Comparison of ENCODE assay signal across 8 cellular contexts in the genomic region with DNA sequence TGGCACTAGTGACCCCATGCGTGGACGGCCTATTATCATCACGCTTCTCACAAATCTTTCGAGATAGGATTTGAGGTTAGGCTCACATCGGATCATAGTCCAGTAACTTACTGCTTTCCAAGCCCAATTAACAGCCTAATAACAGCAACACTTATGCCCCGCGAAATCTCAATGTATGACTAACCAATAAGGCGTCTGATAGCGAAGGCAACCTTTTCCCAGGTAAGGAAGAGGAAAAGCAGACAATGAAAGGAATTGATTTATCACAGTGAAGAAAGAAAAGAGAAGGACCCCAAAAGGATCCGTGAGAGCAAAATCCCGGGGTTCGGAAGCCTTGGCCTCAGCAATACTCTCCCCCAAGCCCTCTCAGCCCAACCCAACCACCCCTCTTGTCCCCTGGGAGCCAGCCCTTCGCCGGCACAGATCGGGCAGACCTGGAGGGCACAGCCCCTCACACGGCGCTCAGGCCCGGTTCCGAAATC. TPM values are rescaled to one million over a fixed set of nuclear protein-coding genes. Genes with fewer than 3 reads are reported as not detected.
A peak's percentile ranks its signal among the peaks of the same experiment; 100 is the strongest.
DNase-seq lines count a peak whose midpoint lies in the region; ATAC-seq, FAIRE-seq and TF ChIP-seq lines count a peak whose summit lies in the region.

No MANE protein-coding gene starts in this region.

- BruUV-seq in PC-9 (replicated peaks; lab: Mats Ljungman, UMichigan): TSS peak; percentile 60

- H3K18ac ChIP-seq in mesendoderm (ENCODE audit: low read length): peak overlapping the region; percentile 57

- peak overlapping the region; percentile 96 for H3K9ac ChIP-seq in mesendoderm (ENCODE audit: low read length)

- H3K9me3 ChIP-seq in PC-9 (ENCODE audit: insufficient read depth, low read depth): no peaks in the 10 kb centered on the region
- H3K9me3 ChIP-seq in effector memory CD4-positive, alpha-beta T cell (ENCODE audit: control insufficient read depth, low read length): no peaks in the 10 kb centered on the region

- POLR2A ChIA-PET in PC-9 (lab: Charles Lee; ENCODE audit: unreplicated experiment): no interaction called here

- H3K36me3 ChIP-seq in PC-9 (ENCODE audit: low read depth): peaks cover 10% of the 10 kb centered on the region; the same call in 1 of the 2 replicates
- H3K36me3 ChIP-seq in effector memory CD4-positive, alpha-beta T cell (ENCODE audit: control insufficient read depth, insufficient read depth, low read length): no peaks in the 10 kb centered on the region
- H3K36me3 ChIP-seq in mesendoderm (ENCODE audit: control insufficient read depth, insufficient read depth, low read length): no peaks in the 10 kb centered on the region

- H3K4me3 ChIP-seq in PC-9 (peak overlapping the region; percentile 94), mesendoderm (ENCODE audit: low read length) (peak overlapping the region; percentile 78)
- peak overlapping the region; percentile 77 for H3K4me3 ChIP-seq in effector memory CD4-positive, alpha-beta T cell (ENCODE audit: insufficient read depth, low read depth, low read length, poor library complexity, severe bottlenecking)

- intact Hi-C loops in PC-9 (cut with micrococcal nuclease; ENCODE audit: unreplicated experiment): loop anchor here (2.0 kb wide), 1 partner anchor 136 kb away; no protein-coding TSS in a partner anchor

- CTCF ChIA-PET in PC-9 (lab: Charles Lee): no interaction called here

- H3K9me2 ChIP-seq in PC-9 (ENCODE audit: insufficient read depth): no peaks in the 10 kb centered on the region

- FAIRE-seq in urothelium cell line (lab: Jason Lieb, UNC): no peak

- H2AK5ac ChIP-seq in mesendoderm (ENCODE audit: low read length): no peak overlapping the region

- peak overlapping the region; percentile 84 for H3K4ac ChIP-seq in mesendoderm (ENCODE audit: low read depth, low read length)

- no peak overlapping the region for H4K5ac ChIP-seq in mesendoderm (ENCODE audit: low read length)

- H3K27ac ChIP-seq in PC-9 (peak overlapping the region; percentile 79), mesendoderm (ENCODE audit: low read depth, low read length) (peak overlapping the region; percentile 91)
- H3K27ac ChIP-seq in effector memory CD4-positive, alpha-beta T cell (ENCODE audit: insufficient read depth, low read length, poor library complexity, severe bottlenecking): peak overlapping the region; percentile 88

- H3K56ac ChIP-seq in mesendoderm (ENCODE audit: low read length): peak overlapping the region; percentile 97

- H2AFZ ChIP-seq in PC-9: peak overlapping the region; percentile 82

- peak overlapping the region; percentile 87 for H4K8ac ChIP-seq in mesendoderm (ENCODE audit: low read depth, low read length)

- H3K27me3 ChIP-seq in PC-9 (ENCODE audit: insufficient read depth, low read depth) (no peaks in the 10 kb centered on the region), mesendoderm (ENCODE audit: insufficient read depth, low read length, poor library complexity) (no peaks in the 10 kb centered on the region)
- no peaks in the 10 kb centered on the region for H3K27me3 ChIP-seq in effector memory CD4-positive, alpha-beta T cell (replicated peaks; ENCODE audit: control insufficient read depth, insufficient read depth, low read length, poor library complexity, severe bottlenecking)

- H4K20me1 ChIP-seq in PC-9 (ENCODE audit: insufficient read depth): peaks cover 34% of the 10 kb centered on the region

- H2BK120ac ChIP-seq in mesendoderm (ENCODE audit: low read depth, low read length): no peak overlapping the region

- H3K23ac ChIP-seq in mesendoderm (ENCODE audit: low read length): peak overlapping the region; percentile 67

- H3K79me2 ChIP-seq in PC-9 (ENCODE audit: low read depth): peaks cover 55% of the 10 kb centered on the region
- peaks cover 40% of the 10 kb centered on the region for H3K79me2 ChIP-seq in mesendoderm (ENCODE audit: control insufficient read depth, insufficient read depth, low read length)

- no peak overlapping the region for H2BK15ac ChIP-seq in mesendoderm (replicated peaks; ENCODE audit: low read depth)

- H3F3A ChIP-seq in PC-9 (ENCODE audit: insufficient read depth, low read depth): peaks cover 14% of the 10 kb centered on the region; the same call in 1 of the 2 replicates

- H2BK5ac ChIP-seq in mesendoderm (ENCODE audit: low read length): peak overlapping the region; percentile 4

- H3K4me2 ChIP-seq in PC-9 (peak overlapping the region; percentile 75), mesendoderm (ENCODE audit: low read length) (peak overlapping the region; percentile 68)

- DNase-seq in DMS53 (lab: John Stamatoyannopoulos, UW) (peak; percentile 61), DMS53 treated with DMSO at 0.1 percent for 48 hours (lab: John Stamatoyannopoulos, UW; ENCODE audit: unreplicated experiment) (no peak), PC-9 (no peak), mesendoderm (peak; percentile 45), urothelium cell line (ENCODE audit: low spot score) (peak; percentile 31)
- no peak for DNase-seq in effector memory CD4-positive, alpha-beta T cell
- DNase-seq in stimulated activated CD4-positive, alpha-beta T cell treated with anti-CD3 and anti-CD28 coated beads, Interleukin-15, amount 100 ng/mL, for 24 hours: no peak

- no CpG with 5 or more reads among the region's 19 CpGs for WGBS in mesendoderm (ENCODE audit: extremely low coverage, insufficient coverage, low lambda C conversion rate)

- H3K79me1 ChIP-seq in mesendoderm (ENCODE audit: low read length): no peaks in the 10 kb centered on the region

- H3K4me1 ChIP-seq in PC-9 (replicated peaks; ENCODE audit: insufficient read depth) (peaks cover 32% of the 10 kb centered on the region), mesendoderm (ENCODE audit: control insufficient read depth, low read depth, low read length) (peaks cover 2% of the 10 kb centered on the region)
- H3K4me1 ChIP-seq in effector memory CD4-positive, alpha-beta T cell (ENCODE audit: control insufficient read depth, insufficient read depth, low read length, poor library complexity, severe bottlenecking): peaks cover 22% of the 10 kb centered on the region

- TF ChIP-seq CTCF in PC-9 (conservative IDR thresholded peaks at IDR 0.05): no peak

- peak; percentile 25 for ATAC-seq in HG02610 (IDR thresholded peaks at IDR 0.05; ENCODE audit: unreplicated experiment)

RNA-seq across cellular contexts. Expression of gene GPATCH8, which starts 0.6 kb away (rescaled TPM):
- total RNA-seq in PC-9 (2021): 31.0 and 39.4 TPM in 2 replicates
- 27.3 TPM for polyA plus RNA-seq in mesendoderm (2013, experiment 1 of 2)
- 27.6 TPM for polyA plus RNA-seq in mesendoderm (2013, experiment 2 of 2)

RNA-seq across cellular contexts. Expression of gene FZD2, which starts 54.6 kb away (rescaled TPM):
- 50.5 and 61.8 TPM in 2 replicates for total RNA-seq in PC-9 (2021)
- 4.3 TPM for polyA plus RNA-seq in mesendoderm (2013, experiment 1 of 2)
- polyA plus RNA-seq in mesendoderm (2013, experiment 2 of 2): 4.5 TPM

Comparison
In these comparisons a context has a peak if more than half of its experiments do, and no peak if none do; other contexts are left out.
1. DNase-seq: peak in DMS53 (single experiment), mesendoderm (single experiment) and urothelium cell line (single experiment); none in DMS53 treated with DMSO at 0.1 percent for 48 hours (single experiment), PC-9 (0 of 2), effector memory CD4-positive, alpha-beta T cell (0 of 3) and stimulated activated CD4-positive, alpha-beta T cell treated with anti-CD3 and anti-CD28 coated beads, Interleukin-15, amount 100 ng/mL, for 24 hours (single experiment).
2. Peak in every context shown above with its lines, with median percentiles within 50 percentile points of each other: H3K27ac ChIP-seq and H3K4me3 ChIP-seq.